In the genomic region with DNA sequence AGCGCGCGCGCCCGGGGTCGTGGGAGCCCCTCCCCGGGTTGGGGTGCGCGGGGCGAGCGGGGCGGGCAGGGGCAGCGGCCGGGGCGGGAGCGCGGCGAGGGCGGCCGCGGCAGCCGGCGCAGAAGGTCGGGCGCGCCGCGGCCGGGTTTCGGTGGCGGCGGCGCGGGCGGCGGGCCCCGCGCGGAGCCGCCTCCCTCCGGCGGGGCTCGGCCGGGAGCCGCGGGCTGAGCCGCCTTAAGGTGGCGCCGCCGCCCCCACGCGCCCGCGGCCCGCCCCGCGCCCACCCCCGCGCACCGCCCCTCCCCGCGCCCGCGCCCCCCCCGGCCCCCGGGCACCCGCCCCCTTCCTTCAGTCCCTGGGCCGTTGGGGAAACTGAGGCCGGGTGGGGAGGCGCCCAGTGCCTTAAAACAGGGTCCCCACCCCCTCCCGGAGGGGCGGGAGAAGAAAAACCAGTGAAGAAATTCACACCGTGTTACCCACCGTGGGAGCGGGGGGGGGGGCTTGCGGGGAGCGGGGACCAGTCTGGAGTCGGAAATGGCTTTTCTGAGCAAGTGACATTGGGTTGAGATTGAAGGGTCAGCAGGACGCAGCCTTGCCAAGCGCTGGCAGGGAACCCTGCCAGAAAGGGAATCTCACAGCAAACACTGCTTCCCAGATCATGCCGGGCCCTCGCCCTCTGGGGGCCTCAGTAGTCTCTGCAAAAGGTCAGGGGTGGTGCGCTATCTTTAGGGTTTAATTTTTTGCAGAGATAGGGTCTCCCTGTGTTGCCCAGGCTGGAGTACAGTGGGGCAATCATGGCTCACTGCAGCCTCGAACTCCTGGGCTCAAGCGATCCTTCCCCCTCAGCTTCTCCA, we compare ENCODE assay signal across 9 cellular contexts. TPM values are rescaled to one million over a fixed set of nuclear protein-coding genes. Genes with fewer than 3 reads are reported as not detected.
DNase-seq lines count a peak whose midpoint lies in the region; ATAC-seq and TF ChIP-seq lines count a peak whose summit lies in the region.
"Had no signal": no experiment of that assay in that cellular context is flagged by ENCODE, and none has a peak within 500 bp of the region (broad histone marks: within the 10 kb centered on the region; RNA-seq: fewer than 3 reads in every experiment).

Gene TLE2, minus strand, starts transcription at position 211 of the 854 bp plus-strand sequence. CDS start 376 bp downstream, outside the sequence.

- H3K36me3 ChIP-seq in mesendoderm (ENCODE audit: control insufficient read depth, insufficient read depth, low read length) (no peaks in the 10 kb centered on the region), aorta (ENCODE audit: control insufficient read depth in 1 of 2, insufficient read depth in 2 of 2, low read length in 1 of 2) (no peaks in the 10 kb centered on the region)

- DNase-seq in AG08396 (ENCODE audit: low spot score), result peak; percentile 61
- peak; percentile 64 for DNase-seq in HuH-7.5 (ENCODE audit: low spot score)
- no peak for DNase-seq in choroid plexus epithelial cell (ENCODE audit: low read depth)
- DNase-seq in mesendoderm, result no peak
- DNase-seq in aorta, result no peak
- no peak for DNase-seq in HPDE6-E6E7 (ENCODE audit: extremely low spot score)
- no peak for DNase-seq in GF-D8 (lab: John Stamatoyannopoulos, UW)

- intact Hi-C loops in aorta (cut with DNase I), result no loop called here

- H3K4ac ChIP-seq in mesendoderm (ENCODE audit: low read depth, low read length), result peak within 1 kb of the TSS; percentile 18

- H3K4me1 ChIP-seq in mesendoderm (ENCODE audit: control insufficient read depth, low read depth, low read length), result peaks cover 10% of the 10 kb centered on the region
- no peaks in the 10 kb centered on the region for H3K4me1 ChIP-seq in aorta (ENCODE audit: control insufficient read depth in 1 of 2, insufficient read depth in 2 of 2, low read length in 2 of 2)

- H3K4me2 ChIP-seq in mesendoderm (ENCODE audit: low read length), result peak within 1 kb of the TSS; percentile 42

- ATAC-seq in aorta (ENCODE audit: low FRiP score) (no peak), GM21381 (IDR thresholded peaks at IDR 0.05; ENCODE audit: unreplicated experiment) (no peak)

- no peak within 1 kb of the TSS for H4K5ac ChIP-seq in mesendoderm (ENCODE audit: low read length)

- no peak within 1 kb of the TSS for H2BK5ac ChIP-seq in mesendoderm (ENCODE audit: low read length)

- H3K27me3 ChIP-seq in mesendoderm (ENCODE audit: insufficient read depth, low read length, poor library complexity), result peaks cover 11% of the 10 kb centered on the region
- H3K27me3 ChIP-seq in aorta (ENCODE audit: control insufficient read depth in 1 of 2, insufficient read depth in 2 of 2, low read length in 1 of 2), result no peaks in the 10 kb centered on the region

- H3K23ac ChIP-seq in mesendoderm (ENCODE audit: low read length), result no peak within 1 kb of the TSS

- TF ChIP-seq CTCF in choroid plexus epithelial cell (conservative IDR thresholded peaks at IDR 0.05; ENCODE audit: low read depth, low read length), result no peak

- H2BK120ac ChIP-seq in mesendoderm (ENCODE audit: low read depth, low read length), result peak within 1 kb of the TSS; percentile 30

- peak within 1 kb of the TSS; percentile 88 for H3K18ac ChIP-seq in mesendoderm (ENCODE audit: low read length)

- H3K9ac ChIP-seq in mesendoderm (ENCODE audit: low read length), result peak within 1 kb of the TSS; percentile 36

- H2AK5ac ChIP-seq in mesendoderm (ENCODE audit: low read length), result no peak within 1 kb of the TSS

- no peak within 1 kb of the TSS for H2BK15ac ChIP-seq in mesendoderm (replicated peaks; ENCODE audit: low read depth)

- no peaks in the 10 kb centered on the region for H3K79me1 ChIP-seq in mesendoderm (ENCODE audit: low read length)

- peak within 1 kb of the TSS; percentile 42 for H3K56ac ChIP-seq in mesendoderm (ENCODE audit: low read length)

- H3K27ac ChIP-seq in mesendoderm (ENCODE audit: low read depth, low read length) (no peak within 1 kb of the TSS), aorta (ENCODE audit: low read depth in 1 of 2, low read length in 2 of 2) (no peak within 1 kb of the TSS)
- H3K27ac ChIP-seq: epithelial cell of prostate had no signal

- H4K8ac ChIP-seq in mesendoderm (ENCODE audit: low read depth, low read length), result no peak within 1 kb of the TSS

- H3K4me3 ChIP-seq in choroid plexus epithelial cell (ENCODE audit: low read depth, low read length) (peak within 1 kb of the TSS; percentile 50), mesendoderm (ENCODE audit: low read length) (no peak within 1 kb of the TSS), aorta (ENCODE audit: low read length in 2 of 2) (peak within 1 kb of the TSS; percentile 43 to 82)

- no peaks in the 10 kb centered on the region for H3K9me3 ChIP-seq in aorta (ENCODE audit: control insufficient read depth, low read length)

- no peaks in the 10 kb centered on the region for H3K79me2 ChIP-seq in mesendoderm (ENCODE audit: control insufficient read depth, insufficient read depth, low read length)

- WGBS in mesendoderm (ENCODE audit: extremely low coverage, insufficient coverage, low lambda C conversion rate), result no CpG with 5 or more reads among the region's 85 CpGs
- WGBS in aorta, 2 donors, result 3 to 5% methylated on average over 37 to 85 of the region's 85 CpGs

RNA-seq across cellular contexts. Expression of gene TLE2, which starts in this region (rescaled TPM):
- polyA plus RNA-seq in mesendoderm (2013, experiment 1 of 2), result 1.7 TPM
- 1.8 TPM for polyA plus RNA-seq in mesendoderm (2013, experiment 2 of 2)
- total RNA-seq in aorta, result 10 to 100 TPM; 32.9 to 54.8 TPM
- 100 to 1,000 TPM in 1 of 2 donors, 10 to 100 TPM in 1; 32.7 to 127 TPM for polyA plus RNA-seq in aorta

Comparison
In these comparisons a context has a peak if more than half of its experiments do, and no peak if none do; other contexts are left out.
1. DNase-seq: peak in AG08396 (single experiment) and HuH-7.5 (single experiment); none in choroid plexus epithelial cell (single experiment), mesendoderm (single experiment), aorta (0 of 2), HPDE6-E6E7 (single experiment) and GF-D8 (single experiment).